Comparison of ENCODE assay signal across 15 cellular contexts in the genomic region with DNA sequence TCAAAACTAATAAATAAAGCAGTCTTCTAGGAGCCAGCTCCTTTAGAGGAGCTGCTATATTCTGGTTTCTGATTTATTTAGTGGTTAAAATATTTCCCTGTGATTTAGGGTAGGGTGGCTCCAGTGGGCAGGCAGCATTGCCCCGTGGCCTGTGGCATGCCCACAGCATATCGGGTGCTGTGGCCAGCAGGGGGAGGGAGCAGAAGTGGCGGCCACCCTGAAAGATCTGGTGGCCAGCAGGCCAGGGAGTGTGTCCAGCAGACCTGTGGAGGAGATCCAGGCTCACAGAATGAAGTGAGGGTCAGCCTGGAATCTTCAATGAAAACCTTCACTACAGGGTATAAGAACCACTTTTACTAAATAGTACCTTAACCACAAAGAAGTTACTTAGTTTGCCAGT.
"Had no signal": no experiment of that assay in that cellular context is flagged by ENCODE, and none has a peak within 500 bp of the region (broad histone marks: within the 10 kb centered on the region; RNA-seq: fewer than 3 reads in every experiment).

No MANE protein-coding gene starts in this region.

- ATAC-seq: activated CD4-positive, CD25-positive, alpha-beta regulatory T cell treated with anti-CD3 and anti-CD28 coated beads, Interleukin-2, amount 50 U/mL, for 24 hours; activated naive CD8-positive, alpha-beta T cell treated with anti-CD3 and anti-CD28 coated beads, Interleukin-2, amount 50 U/mL, for 24 hours; activated T-helper 17 cell treated with anti-CD3 and anti-CD28 coated beads, Interleukin-2, amount 50 U/mL, for 72 hours; left lung; naive thymus-derived CD4-positive, alpha-beta T cell; right cardiac atrium had no signal

- H3K27ac ChIP-seq: left lung, neutrophil, tibial artery had no signal

- H3K4me3 Mint-ChIP-seq: activated naive CD4-positive, alpha-beta T cell treated with anti-CD3 and anti-CD28 coated beads for 36 hours; activated naive CD8-positive, alpha-beta T cell treated with anti-CD3 and anti-CD28 coated beads, Interleukin-2, amount 50 U/mL, for 24 hours; activated T-helper 17 cell treated with anti-CD3 and anti-CD28 coated beads, Interleukin-2, amount 50 U/mL, for 72 hours; naive thymus-derived CD4-positive, alpha-beta T cell; T-helper 2 cell treated with Interferon-gamma antibody and Interleukin-4, amounts not matched to agents 5 μg/mL and 100 μg/mL, for 36 hours had no signal

- H3K4me1 ChIP-seq: tibial artery had no signal

- H3K27me3 ChIP-seq: left lung, neutrophil, tibial artery had no signal

- H3K4me3 ChIP-seq: left lung, tibial artery had no signal

- H3K9me3 Mint-ChIP-seq: activated naive CD4-positive, alpha-beta T cell treated with anti-CD3 and anti-CD28 coated beads for 36 hours; activated naive CD8-positive, alpha-beta T cell treated with anti-CD3 and anti-CD28 coated beads, Interleukin-2, amount 50 U/mL, for 24 hours; activated T-helper 17 cell treated with anti-CD3 and anti-CD28 coated beads, Interleukin-2, amount 50 U/mL, for 72 hours; naive thymus-derived CD4-positive, alpha-beta T cell; T-helper 2 cell treated with Interferon-gamma antibody and Interleukin-4, amounts not matched to agents 5 μg/mL and 100 μg/mL, for 36 hours had no signal

- H3K36me3 ChIP-seq: left lung, neutrophil, tibial artery had no signal

- H3K27ac Mint-ChIP-seq: activated naive CD4-positive, alpha-beta T cell treated with anti-CD3 and anti-CD28 coated beads for 36 hours; activated naive CD8-positive, alpha-beta T cell treated with anti-CD3 and anti-CD28 coated beads, Interleukin-2, amount 50 U/mL, for 24 hours; activated T-helper 17 cell treated with anti-CD3 and anti-CD28 coated beads, Interleukin-2, amount 50 U/mL, for 72 hours; T-helper 2 cell treated with Interferon-gamma antibody and Interleukin-4, amounts not matched to agents 5 μg/mL and 100 μg/mL, for 36 hours had no signal

- H3K27me3 Mint-ChIP-seq: activated naive CD8-positive, alpha-beta T cell treated with anti-CD3 and anti-CD28 coated beads, Interleukin-2, amount 50 U/mL, for 24 hours; activated T-helper 17 cell treated with anti-CD3 and anti-CD28 coated beads, Interleukin-2, amount 50 U/mL, for 72 hours had no signal

- DNase-seq: activated naive CD4-positive, alpha-beta T cell treated with anti-CD3 and anti-CD28 coated beads for 36 hours; activated naive CD8-positive, alpha-beta T cell treated with anti-CD3 and anti-CD28 coated beads, Interleukin-2, amount 50 U/mL, for 24 hours; aorta; left lung; mammary epithelial cell; naive thymus-derived CD4-positive, alpha-beta T cell; right cardiac atrium; small intestine; stimulated activated CD4-positive, alpha-beta T cell treated with anti-CD3 and anti-CD28 coated beads, Interleukin-4, amount 100 ng/mL, for 24 hours; stimulated activated naive CD4-positive, alpha-beta T cell; tibial artery had no signal

- H3K9me3 ChIP-seq: left lung, neutrophil, tibial artery had no signal
